Comparison of ENCODE assay signal across 6 cellular contexts in the genomic region with DNA sequence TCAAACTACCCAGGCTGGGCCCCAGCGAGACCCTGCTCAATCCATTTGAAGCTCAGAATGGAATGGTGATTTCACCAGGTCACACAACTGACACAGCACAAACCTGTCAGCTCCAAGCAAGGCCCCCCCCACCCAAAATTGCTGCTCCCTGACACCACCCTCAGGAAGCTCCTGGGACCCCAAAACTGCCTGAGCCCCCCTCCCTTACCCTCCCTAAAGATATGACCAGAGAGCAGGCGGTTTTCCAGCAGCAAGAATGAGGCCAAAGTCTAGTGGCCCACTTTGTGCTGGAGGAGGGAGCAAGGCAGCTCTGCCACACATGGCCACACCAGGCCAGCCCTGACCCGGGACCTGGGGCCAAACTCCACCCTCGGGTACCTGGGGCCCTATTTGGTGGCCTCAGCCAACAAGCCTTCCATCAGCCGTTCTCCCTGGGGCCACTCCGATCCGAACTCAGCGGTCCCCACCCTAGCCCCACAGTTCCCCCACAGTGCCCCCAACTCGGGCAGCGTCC. TPM values are rescaled to one million over a fixed set of nuclear protein-coding genes. Genes with fewer than 3 reads are reported as not detected.
A peak's percentile ranks its signal among the peaks of the same experiment; 100 is the strongest.
DNase-seq lines count a peak whose midpoint lies in the region; ATAC-seq and TF ChIP-seq lines count a peak whose summit lies in the region.

No MANE protein-coding gene starts in this region.

- H4K20me1 ChIP-seq in SU-DHL-6 (ENCODE audit: low read depth, low read length): no peaks in the 10 kb centered on the region

- TF ChIP-seq CTCF in A673 (conservative IDR thresholded peaks at IDR 0.05; ENCODE audit: low read depth, low read length) (no peak), SU-DHL-6 (IDR thresholded peaks at IDR 0.05; ENCODE audit: insufficient read depth, low read length, poor library complexity, severe bottlenecking) (no peak), liver (IDR thresholded peaks at IDR 0.05; ENCODE audit: low read depth, low read length, missing input control) (no peak)

- H3K36me3 ChIP-seq in A673 (ENCODE audit: insufficient read depth, low read length, poor library complexity, severe bottlenecking): no peaks in the 10 kb centered on the region
- no peaks in the 10 kb centered on the region for H3K36me3 ChIP-seq in SU-DHL-6 (ENCODE audit: low read length)
- peaks cover 0 to 1% (median under 1%) of the 10 kb centered on the region in 4 donors for H3K36me3 ChIP-seq in liver (ENCODE audit: control insufficient read depth in 4 of 4, insufficient read depth in 3 of 4, low read depth in 1 of 4, low read length in 3 of 4)

- H3K9me3 Mint-ChIP-seq in activated T-helper 17 cell treated with anti-CD3 and anti-CD28 coated beads, Interleukin-2, amount 50 U/mL, for 72 hours: no peaks in the 10 kb centered on the region

- H3K4me1 Mint-ChIP-seq in activated T-helper 17 cell treated with anti-CD3 and anti-CD28 coated beads, Interleukin-2, amount 50 U/mL, for 72 hours: no peaks in the 10 kb centered on the region

- no peaks in the 10 kb centered on the region for H3K36me3 Mint-ChIP-seq in activated T-helper 17 cell treated with anti-CD3 and anti-CD28 coated beads, Interleukin-2, amount 50 U/mL, for 72 hours (ENCODE audit: low read depth)

- H3K4me3 ChIP-seq in A673 (ENCODE audit: low read depth, low read length, poor library complexity, severe bottlenecking) (peak overlapping the region; percentile 66), SU-DHL-6 (ENCODE audit: insufficient read depth, low read length, poor library complexity, severe bottlenecking) (no peak overlapping the region), liver (ENCODE audit: low read depth in 1 of 3, low read length in 3 of 3) (peak overlapping the region; percentile 75 to 89 (median 88))

- peak overlapping the region; percentile 41 for H3K4me2 ChIP-seq in SU-DHL-6 (ENCODE audit: low read depth, low read length, poor library complexity, severe bottlenecking)

- no peak for ATAC-seq in activated T-helper 17 cell treated with anti-CD3 and anti-CD28 coated beads, Interleukin-2, amount 50 U/mL, for 72 hours (replicated peaks)
- ATAC-seq in HG03354 (IDR thresholded peaks at IDR 0.05; ENCODE audit: poor library complexity, severe bottlenecking, unreplicated experiment) (no peak), GM19397 (IDR thresholded peaks at IDR 0.05; ENCODE audit: unreplicated experiment) (no peak)

- no peak overlapping the region for H3K9ac ChIP-seq in SU-DHL-6 (ENCODE audit: low read length)
- H3K9ac ChIP-seq in liver (ENCODE audit: low read depth in 1 of 2, low read length in 2 of 2): peak overlapping the region; percentile 64 to 69

- no peaks in the 10 kb centered on the region for H3K9me3 ChIP-seq in A673 (ENCODE audit: low read depth, low read length, poor library complexity, severe bottlenecking)
- H3K9me3 ChIP-seq in SU-DHL-6 (ENCODE audit: insufficient read depth, low read length): no peaks in the 10 kb centered on the region
- H3K9me3 ChIP-seq in liver (ENCODE audit: control insufficient read depth in 4 of 4, low read length in 3 of 4): no peaks in the 10 kb centered on the region

- no peaks in the 10 kb centered on the region for H3K27me3 Mint-ChIP-seq in activated T-helper 17 cell treated with anti-CD3 and anti-CD28 coated beads, Interleukin-2, amount 50 U/mL, for 72 hours

- peaks cover 5% of the 10 kb centered on the region for H3F3A ChIP-seq in SU-DHL-6 (ENCODE audit: insufficient read depth)

- TF ChIP-seq RAD21 in liver (IDR thresholded peaks at IDR 0.05): peak in 1 of 2 donors; percentile 26

- WGBS in liver: 20% methylated on average over 10 of the region's 10 CpGs

- intact Hi-C loops in A673 (cut with micrococcal nuclease; ENCODE audit: unreplicated experiment): no loop called here

- H3K27ac ChIP-seq in A673 (ENCODE audit: low read depth, low read length, poor library complexity, severe bottlenecking) (no peak overlapping the region), SU-DHL-6 (ENCODE audit: low read depth, low read length) (no peak overlapping the region), liver (ENCODE audit: low read depth in 1 of 2, low read length in 2 of 2) (peak overlapping the region; percentile 81)

- peaks cover 3% of the 10 kb centered on the region; the same call in 1 of the 2 replicates for H3K79me2 ChIP-seq in SU-DHL-6 (ENCODE audit: insufficient read depth, low read length)

- DNase-seq in A673 (ENCODE audit: low spot score): no peak

- H3K9me2 ChIP-seq in SU-DHL-6 (replicated peaks; ENCODE audit: insufficient read depth, low read length): no peaks in the 10 kb centered on the region

- no peak overlapping the region for H3K27ac Mint-ChIP-seq in activated T-helper 17 cell treated with anti-CD3 and anti-CD28 coated beads, Interleukin-2, amount 50 U/mL, for 72 hours

- H3K27me3 ChIP-seq in A673 (replicated peaks; ENCODE audit: insufficient read depth, low read depth, low read length, poor library complexity) (no peaks in the 10 kb centered on the region), SU-DHL-6 (ENCODE audit: low read length) (no peaks in the 10 kb centered on the region), liver (ENCODE audit: control insufficient read depth in 4 of 4, insufficient read depth in 4 of 4, low read length in 3 of 4) (no peaks in the 10 kb centered on the region)

- no peak overlapping the region for H3K4me3 Mint-ChIP-seq in activated T-helper 17 cell treated with anti-CD3 and anti-CD28 coated beads, Interleukin-2, amount 50 U/mL, for 72 hours

- POLR2A ChIA-PET in A673 (lab: Charles Lee; ENCODE audit: low non-redundant PET): no interaction called here

- peaks cover 12% of the 10 kb centered on the region for H3K4me1 ChIP-seq in A673 (ENCODE audit: insufficient read depth, low read length, poor library complexity, severe bottlenecking)
- H3K4me1 ChIP-seq in liver (ENCODE audit: control insufficient read depth in 4 of 4, insufficient read depth in 4 of 4, low read length in 3 of 4): peaks cover 19 to 70% (median 64%) of the 10 kb centered on the region in 4 donors

- BruUV-seq in A673 (replicated peaks; lab: Mats Ljungman, UMichigan): no TSS peak

- CTCF ChIA-PET in A673 (lab: Charles Lee): interaction anchor here (1.1 kb wide), 1 partner anchor 38 kb away, joined by 3 read pairs; no protein-coding TSS in a partner anchor

- no peak overlapping the region for H2AFZ ChIP-seq in SU-DHL-6 (ENCODE audit: low read depth, low read length, severe bottlenecking)

TF ChIP-seq in liver, 16 proteins besides CTCF, POLR2A, EP300 and RAD21 (continues in another document):
- TF ChIP-seq YY1 (IDR thresholded peaks at IDR 0.05) (peak; percentile 58), GABPA (IDR thresholded peaks at IDR 0.05 in 1 of 2, conservative IDR thresholded peaks at IDR 0.05 in 1 of 2) (no peak), RXRA (IDR thresholded peaks at IDR 0.05) (peak; percentile 86 to 87), SP1 (IDR thresholded peaks at IDR 0.05) (peak; percentile 88), TAF1 (conservative IDR thresholded peaks at IDR 0.05) (peak; percentile 24), HNF4G (IDR thresholded peaks at IDR 0.05) (peak; percentile 94)
- TF ChIP-seq, protein P1, sequence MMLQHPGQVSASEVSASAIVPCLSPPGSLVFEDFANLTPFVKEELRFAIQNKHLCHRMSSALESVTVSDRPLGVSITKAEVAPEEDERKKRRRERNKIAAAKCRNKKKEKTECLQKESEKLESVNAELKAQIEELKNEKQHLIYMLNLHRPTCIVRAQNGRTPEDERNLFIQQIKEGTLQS (IDR thresholded peaks at IDR 0.05): no peak
- TF ChIP-seq, protein P2, sequence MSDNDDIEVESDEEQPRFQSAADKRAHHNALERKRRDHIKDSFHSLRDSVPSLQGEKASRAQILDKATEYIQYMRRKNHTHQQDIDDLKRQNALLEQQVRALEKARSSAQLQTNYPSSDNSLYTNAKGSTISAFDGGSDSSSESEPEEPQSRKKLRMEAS (IDR thresholded peaks at IDR 0.05): peak; percentile 43

RNA-seq across cellular contexts. Expression of a gene that starts 2.3 kb away (rescaled TPM):
- total RNA-seq in A673 (2021) (26.3 and 32.9 TPM in 2 replicates), liver (10 to 100 TPM; 52.2 to 86.1 TPM)
- 10 to 100 TPM; 30.5 to 53.1 TPM for polyA plus RNA-seq in liver
- total RNA-seq in activated T-helper 17 cell treated with anti-CD3 and anti-CD28 coated beads, Interleukin-2, amount 50 U/mL, for 72 hours: 1 to 10 TPM; 6.8 to 9.2 TPM

RNA-seq across cellular contexts. Expression of a gene that starts 17.4 kb away (rescaled TPM):
- total RNA-seq in A673 (2021): 8.2 and 14.8 TPM in 2 replicates
- 10 to 100 TPM in 1 of 2 donors, 1 to 10 TPM in 1; 4.9 to 10.5 TPM for total RNA-seq in liver
- polyA plus RNA-seq in liver: 10 to 100 TPM; 31.1 to 32.5 TPM
- total RNA-seq in activated T-helper 17 cell treated with anti-CD3 and anti-CD28 coated beads, Interleukin-2, amount 50 U/mL, for 72 hours: 10 to 100 TPM; 14.1 to 17.6 TPM

RNA-seq across cellular contexts. Expression of a gene that starts 21.1 kb away (rescaled TPM):
- total RNA-seq in A673 (2021) (0.61 TPM in 1 of 2 replicates, not detected in the other), liver (1 to 10 TPM; 2.1 to 2.6 TPM)
- 1 to 10 TPM; 1.2 to 1.6 TPM for polyA plus RNA-seq in liver
- under 1 TPM; 0.26 to 0.48 TPM for total RNA-seq in activated T-helper 17 cell treated with anti-CD3 and anti-CD28 coated beads, Interleukin-2, amount 50 U/mL, for 72 hours

RNA-seq across cellular contexts. Expression of a gene that starts 23.8 kb away (rescaled TPM):
- total RNA-seq in A673 (2021) (136 and 147 TPM in 2 replicates), liver (10 to 100 TPM; 29.3 to 47.0 TPM)
- 10 to 100 TPM; 31.3 to 35.7 TPM for polyA plus RNA-seq in liver
- total RNA-seq in activated T-helper 17 cell treated with anti-CD3 and anti-CD28 coated beads, Interleukin-2, amount 50 U/mL, for 72 hours: 100 to 1,000 TPM in 1 of 2 donors, 10 to 100 TPM in 1; 73.4 to 115 TPM

RNA-seq across cellular contexts. Expression of a gene that starts 28.2 kb away (rescaled TPM):
- total RNA-seq in A673 (2021) (32.1 and 33.2 TPM in 2 replicates), liver (10 to 100 TPM in 1 of 2 donors, 1 to 10 TPM in 1; 9.6 to 13.6 TPM)
- 10 to 100 TPM; 22.6 to 27.8 TPM for polyA plus RNA-seq in liver
- total RNA-seq in activated T-helper 17 cell treated with anti-CD3 and anti-CD28 coated beads, Interleukin-2, amount 50 U/mL, for 72 hours: 10 to 100 TPM; 27.8 to 30.6 TPM

Comparison
In these comparisons a context has a peak if more than half of its experiments do, and no peak if none do; other contexts are left out.
1. H3K27ac ChIP-seq: peak in liver (2 of 2); none in A673 (single experiment) and SU-DHL-6 (single experiment).